8 cellular contexts compared by ENCODE assay signal in genomic region chr3:143970773-143971366, GRCh38. TPM values are rescaled to one million over a fixed set of nuclear protein-coding genes. Genes with fewer than 3 reads are reported as not detected.
DNase-seq lines count a peak whose midpoint lies in the region; ATAC-seq and TF ChIP-seq lines count a peak whose summit lies in the region.

No MANE protein-coding gene starts in this region.

- WGBS in heart right ventricle, 2 donors = 0 to 1% methylated on average over 37 of the region's 37 CpGs
- WGBS in urinary bladder = under 1% methylated on average over 37 of the region's 37 CpGs

- in situ Hi-C loops in SK-MEL-5 (cut with HindIII; ENCODE audit: low pct_unique_long_range_greater_than_20kb, low sequenced_read_pairs) = no loop called here

- no peaks in the 10 kb centered on the region for H3K27me3 ChIP-seq in heart right ventricle

- H3K4me3 ChIP-seq in heart right ventricle = peak overlapping the region; percentile 71 to 98 (median 86)
- peak overlapping the region; percentile 81 for H3K4me3 ChIP-seq in urinary bladder (ENCODE audit: low read depth, low read length)

- H3K9me3 Mint-ChIP-seq in CD14-positive monocyte = no peaks in the 10 kb centered on the region
- H3K9me3 Mint-ChIP-seq in activated naive CD8-positive, alpha-beta T cell treated with anti-CD3 and anti-CD28 coated beads for 36 hours = no peaks in the 10 kb centered on the region

- peak overlapping the region; percentile 91 to 98 for H3K4me3 Mint-ChIP-seq in CD14-positive monocyte
- H3K4me3 Mint-ChIP-seq in activated naive CD8-positive, alpha-beta T cell treated with anti-CD3 and anti-CD28 coated beads for 36 hours = peak overlapping the region; percentile 92

- H3K27ac Mint-ChIP-seq in CD14-positive monocyte = peak overlapping the region; percentile 91 to 99 (median 99)
- peak overlapping the region; percentile 92 for H3K27ac Mint-ChIP-seq in activated naive CD8-positive, alpha-beta T cell treated with anti-CD3 and anti-CD28 coated beads for 36 hours

- H3K36me3 Mint-ChIP-seq in CD14-positive monocyte = no peaks in the 10 kb centered on the region
- no peaks in the 10 kb centered on the region for H3K36me3 Mint-ChIP-seq in activated naive CD8-positive, alpha-beta T cell treated with anti-CD3 and anti-CD28 coated beads for 36 hours

- H3K4me1 ChIP-seq in heart right ventricle (peaks cover 0 to 29% (median 20%) of the 10 kb centered on the region in 9 donors), urinary bladder (ENCODE audit: insufficient read depth) (no peaks in the 10 kb centered on the region)

- peaks cover 23% of the 10 kb centered on the region for H3K4me1 Mint-ChIP-seq in CD14-positive monocyte
- peaks cover 9% of the 10 kb centered on the region for H3K4me1 Mint-ChIP-seq in activated naive CD8-positive, alpha-beta T cell treated with anti-CD3 and anti-CD28 coated beads for 36 hours

- TF ChIP-seq CTCF in CD14-positive monocyte (IDR thresholded peaks at IDR 0.05) (peak; percentile 9), heart right ventricle (IDR thresholded peaks at IDR 0.05) (peak in 2 of 9 donors; percentile 10 to 13)

- intact Hi-C loops in CD14-positive monocyte (cut with micrococcal nuclease) = loop anchor here in 1 of 2 donors (10.0 kb wide), 2 partner anchors 54 to 156 kb away; no protein-coding TSS in a partner anchor
- intact Hi-C loops in heart right ventricle (cut with DNase I) = loop anchor here in 2 of 10 donors (5.0 to 10.0 kb wide), 3 partner anchors 296 to 1396 kb away; partner anchors contain the start of gene ATR (in 1 of the 2)
- intact Hi-C loops in posterior vena cava (cut with DNase I) = no loop called here

- no peaks in the 10 kb centered on the region for H3K36me3 ChIP-seq in heart right ventricle
- H3K36me3 ChIP-seq in urinary bladder (ENCODE audit: insufficient read depth) = no peaks in the 10 kb centered on the region

- peaks cover 0 to 2% (median 0%) of the 10 kb centered on the region in 3 donors for H3K27me3 Mint-ChIP-seq in CD14-positive monocyte (ENCODE audit: low read depth in 3 of 3)
- H3K27me3 Mint-ChIP-seq in activated naive CD8-positive, alpha-beta T cell treated with anti-CD3 and anti-CD28 coated beads for 36 hours = peaks cover 29% of the 10 kb centered on the region

- peak; percentile 13 for ATAC-seq in GM19452 (IDR thresholded peaks at IDR 0.05; ENCODE audit: unreplicated experiment)
- peak; percentile 14 for ATAC-seq in HG03558 (IDR thresholded peaks at IDR 0.05; ENCODE audit: extremely low read depth, unreplicated experiment)
- peak in 6 of 8 donors; percentile 2 to 13 (median 4) for ATAC-seq in heart right ventricle

- DNase-seq in CD14-positive monocyte (ENCODE audit: low spot score) = peak; percentile 58
- peak; percentile 44 for DNase-seq in SK-MEL-5 (ENCODE audit: low read depth, low spot score)
- DNase-seq in activated naive CD8-positive, alpha-beta T cell treated with anti-CD3 and anti-CD28 coated beads for 36 hours = peak; percentile 67
- peak; percentile 29 to 52 for DNase-seq in heart right ventricle
- peak; percentile 88 for DNase-seq in posterior vena cava (ENCODE audit: low spot score)

- peak overlapping the region; percentile 85 to 97 (median 96) for H3K27ac ChIP-seq in heart right ventricle
- peak overlapping the region; percentile 98 for H3K27ac ChIP-seq in urinary bladder (ENCODE audit: low read depth)

- no peaks in the 10 kb centered on the region for H3K9me3 ChIP-seq in heart right ventricle

RNA-seq across cellular contexts. Expression of gene DIPK2A, which starts 0.8 kb away (rescaled TPM):
- polyA plus RNA-seq in CD14-positive monocyte = 10 to 100 TPM; 21.4 to 26.9 TPM
- total RNA-seq in SK-MEL-5 (2014; rRNA removed; shearing (Covaris generic)) = 11.5 and 15.2 TPM in 2 replicates
- polyA plus RNA-seq in SK-MEL-5 (2015; cell fraction: cytosol; rRNA removed) = 11.1 and 12.9 TPM in 2 replicates
- 4.1 and 17.9 TPM in 2 replicates for polyA plus RNA-seq in SK-MEL-5 (2015; cell fraction: nucleus; rRNA removed)
- total RNA-seq in activated naive CD8-positive, alpha-beta T cell treated with anti-CD3 and anti-CD28 coated beads for 36 hours = 10 to 100 TPM; 10.2 to 10.9 TPM
- total RNA-seq in heart right ventricle = 10 to 100 TPM in 2 of 10 donors, 1 to 10 TPM in 8; 5.2 to 15.0 (median 7.8) TPM
- 1 to 10 TPM; 2.9 to 3.4 TPM for polyA plus RNA-seq in heart right ventricle
- 10 to 100 TPM; 20.3 to 20.8 TPM for total RNA-seq in posterior vena cava
- total RNA-seq in urinary bladder = 104 TPM
- polyA plus RNA-seq in urinary bladder = 18.9 TPM

Comparison
In these comparisons a context has a peak if more than half of its experiments do, and no peak if none do; other contexts are left out.
1. Peak in every context shown above with its lines: DNase-seq, ATAC-seq, H3K4me3 ChIP-seq and H3K27ac ChIP-seq.